Comparison of ENCODE assay signal across 9 cellular contexts in genomic region chr10:69345402-69345801, GRCh38.
DNase-seq lines count a peak whose midpoint lies in the region; ATAC-seq and TF ChIP-seq lines count a peak whose summit lies in the region.
"Had no signal": no experiment of that assay in that cellular context is flagged by ENCODE, and none has a peak within 500 bp of the region (broad histone marks: within the 10 kb centered on the region; RNA-seq: fewer than 3 reads in every experiment).

No MANE protein-coding gene starts in this region.

- no peaks in the 10 kb centered on the region for H3K9me2 ChIP-seq in SK-N-SH

- H3K27me3 Mint-ChIP-seq in activated T-helper 1 cell treated with anti-CD3 and anti-CD28 coated beads, Interleukin-12 subunit alpha, Interleukin-12 subunit beta, Interleukin-2, Interleukin-4 antibody, amounts not matched to agents 30 ng/mL and 10 ng/mL and 1 ng/mL, durations not matched to agents 14 hours and 24 hours and 36 hours (ENCODE audit: insufficient read depth) = no peaks in the 10 kb centered on the region

- peaks cover 74% of the 10 kb centered on the region for H3K79me2 ChIP-seq in SK-N-SH (ENCODE audit: insufficient read depth)

- CTCF ChIA-PET in SK-N-SH (lab: Yijun Ruan, JAX) = no interaction called here

- H3K4me1 ChIP-seq in BLaER1 treated with 17β-estradiol and CSF1 and Interleukin-3, amounts not matched to agents 10 nM and 100 nM = peaks cover 79 to 100% (median 93%) of the 10 kb centered on the region in 10 experiments
- peaks cover 57% of the 10 kb centered on the region for H3K4me1 ChIP-seq in lower lobe of right lung
- H3K4me1 ChIP-seq in SK-N-SH (ENCODE audit: control insufficient read depth in 1 of 2, insufficient read depth in 2 of 2, low read depth in 1 of 2, low read length in 1 of 2) = peaks cover 14 to 35% of the 10 kb centered on the region in 2 experiments

- no peak for TF ChIP-seq CTCF in lower lobe of right lung (IDR thresholded peaks at IDR 0.05)
- TF ChIP-seq CTCF in SK-N-SH (IDR thresholded peaks at IDR 0.05) = no peak

- peak; percentile 48 for DNase-seq in NCI-H1092 (lab: John Stamatoyannopoulos, UW)
- DNase-seq in activated T-helper 1 cell treated with anti-CD3 and anti-CD28 coated beads, Interleukin-12 subunit alpha, Interleukin-12 subunit beta, Interleukin-2, Interleukin-4 antibody, amounts not matched to agents 30 ng/mL and 10 ng/mL and 1 ng/mL, durations not matched to agents 14 hours and 24 hours and 36 hours (ENCODE audit: low spot score) = no peak
- no peak for DNase-seq in lower lobe of right lung
- no peak for DNase-seq in SK-N-SH
- no peak for DNase-seq in NCI-H524 treated with DMSO at 0.1 percent for 48 hours (lab: John Stamatoyannopoulos, UW)
- DNase-seq in stimulated activated CD8-positive, alpha-beta memory T cell treated with anti-CD3 and anti-CD28 coated beads, Interleukin-4, amount 100 ng/mL, for 48 hours = no peak
- DNase-seq: T1000 had no signal

- H3K36me3 Mint-ChIP-seq in activated T-helper 1 cell treated with anti-CD3 and anti-CD28 coated beads, Interleukin-12 subunit alpha, Interleukin-12 subunit beta, Interleukin-2, Interleukin-4 antibody, amounts not matched to agents 30 ng/mL and 10 ng/mL and 1 ng/mL, durations not matched to agents 14 hours and 24 hours and 36 hours (ENCODE audit: low read depth) = peaks cover 50% of the 10 kb centered on the region

- no peak for TF ChIP-seq RAD21 in SK-N-SH (IDR thresholded peaks at IDR 0.05; ENCODE audit: low read length)

- no peaks in the 10 kb centered on the region for H3K27me3 ChIP-seq in BLaER1 treated with 17β-estradiol and CSF1 and Interleukin-3, amounts not matched to agents 10 nM and 100 nM
- H3K27me3 ChIP-seq in lower lobe of right lung (ENCODE audit: low read depth) = no peaks in the 10 kb centered on the region
- H3K27me3 ChIP-seq in SK-N-SH (ENCODE audit: insufficient read depth) = no peaks in the 10 kb centered on the region

- H3K27ac ChIP-seq in BLaER1 treated with 17β-estradiol and CSF1 and Interleukin-3, amounts not matched to agents 10 nM and 100 nM = peak overlapping the region in 9 of 11 experiments; percentile 18 to 83 (median 60); a peak in 17 of 22 replicates
- H3K27ac ChIP-seq in lower lobe of right lung (peak overlapping the region; percentile 41), SK-N-SH (ENCODE audit: low read depth in 2 of 2, low read length in 1 of 2) (no peak overlapping the region; a peak in 1 of 4 replicates)

- peaks cover 22% of the 10 kb centered on the region for H3F3A ChIP-seq in SK-N-SH (replicated peaks; ENCODE audit: insufficient read depth)

- H3K27ac Mint-ChIP-seq in activated T-helper 1 cell treated with anti-CD3 and anti-CD28 coated beads, Interleukin-12 subunit alpha, Interleukin-12 subunit beta, Interleukin-2, Interleukin-4 antibody, amounts not matched to agents 30 ng/mL and 10 ng/mL and 1 ng/mL, durations not matched to agents 14 hours and 24 hours and 36 hours = peak overlapping the region; percentile 81

- no peaks in the 10 kb centered on the region for H3K9me3 Mint-ChIP-seq in activated T-helper 1 cell treated with anti-CD3 and anti-CD28 coated beads, Interleukin-12 subunit alpha, Interleukin-12 subunit beta, Interleukin-2, Interleukin-4 antibody, amounts not matched to agents 30 ng/mL and 10 ng/mL and 1 ng/mL, durations not matched to agents 14 hours and 24 hours and 36 hours

- peak overlapping the region in 2 of 10 experiments; percentile 21 to 27; a peak in 4 of 20 replicates for H3K4me3 ChIP-seq in BLaER1 treated with 17β-estradiol and CSF1 and Interleukin-3, amounts not matched to agents 10 nM and 100 nM
- H3K4me3 ChIP-seq in lower lobe of right lung = no peak overlapping the region
- no peak overlapping the region for H3K4me3 ChIP-seq in SK-N-SH (ENCODE audit: low read depth in 2 of 2, low read length in 1 of 2)

- peaks cover 0 to 89% (median 9%) of the 10 kb centered on the region in 11 experiments; a peak in 10 of 22 replicates for H4K20me1 ChIP-seq in BLaER1 treated with 17β-estradiol and CSF1 and Interleukin-3, amounts not matched to agents 10 nM and 100 nM
- peaks cover 13% of the 10 kb centered on the region for H4K20me1 ChIP-seq in SK-N-SH (ENCODE audit: insufficient read depth)

- POLR2A ChIA-PET in SK-N-SH (lab: Yijun Ruan, JAX) = no interaction called here

- H3K9me3 ChIP-seq in BLaER1 treated with 17β-estradiol and CSF1 and Interleukin-3, amounts not matched to agents 10 nM and 100 nM (replicated peaks in 1 of 11) = no peaks in the 10 kb centered on the region
- H3K9me3 ChIP-seq in lower lobe of right lung (no peaks in the 10 kb centered on the region), SK-N-SH (no peaks in the 10 kb centered on the region)

- H2AFZ ChIP-seq in SK-N-SH (ENCODE audit: low read depth) = no peak overlapping the region

- H3K4me2 ChIP-seq in BLaER1 treated with 17β-estradiol and CSF1 and Interleukin-3, amounts not matched to agents 10 nM and 100 nM = peak overlapping the region; percentile 74 to 98 (median 83)
- H3K4me2 ChIP-seq in SK-N-SH = no peak overlapping the region

- H3K4me1 Mint-ChIP-seq in activated T-helper 1 cell treated with anti-CD3 and anti-CD28 coated beads, Interleukin-12 subunit alpha, Interleukin-12 subunit beta, Interleukin-2, Interleukin-4 antibody, amounts not matched to agents 30 ng/mL and 10 ng/mL and 1 ng/mL, durations not matched to agents 14 hours and 24 hours and 36 hours (ENCODE audit: low read depth) = peaks cover 78% of the 10 kb centered on the region

- ATAC-seq in lower lobe of right lung (peak; percentile 48 to 65), GM18519 (IDR thresholded peaks at IDR 0.05; ENCODE audit: low FRiP score, unreplicated experiment) (no peak)

- TF ChIP-seq EP300 in SK-N-SH (IDR thresholded peaks at IDR 0.05; ENCODE audit: borderline replicate concordance in 1 of 2, low read depth in 1 of 2, low read length in 1 of 2) = no peak

- 89% methylated on average over 1 of the region's 2 CpGs for WGBS in SK-N-SH (ENCODE audit: low lambda C conversion rate)

- H3K36me3 ChIP-seq in BLaER1 treated with 17β-estradiol and CSF1 and Interleukin-3, amounts not matched to agents 10 nM and 100 nM = peaks cover 12 to 72% (median 40%) of the 10 kb centered on the region in 11 experiments; a peak in 21 of 22 replicates
- peaks cover 35% of the 10 kb centered on the region for H3K36me3 ChIP-seq in lower lobe of right lung
- H3K36me3 ChIP-seq in SK-N-SH (replicated peaks in 1 of 2; ENCODE audit: control insufficient read depth in 1 of 2, insufficient read depth in 2 of 2, low read length in 1 of 2) = peaks cover 0 to 10% of the 10 kb centered on the region in 2 experiments

- intact Hi-C loops in activated T-helper 1 cell treated with anti-CD3 and anti-CD28 coated beads, Interleukin-12 subunit alpha, Interleukin-12 subunit beta, Interleukin-2, Interleukin-4 antibody, amounts not matched to agents 30 ng/mL and 10 ng/mL and 1 ng/mL, durations not matched to agents 14 hours and 24 hours and 36 hours (cut with micrococcal nuclease) = loop anchor here (5.0 kb wide), 1 partner anchor 47 kb away; no protein-coding TSS in a partner anchor
- intact Hi-C loops in lower lobe of right lung (cut with DNase I) = no loop called here

- H3K4me3 Mint-ChIP-seq in activated T-helper 1 cell treated with anti-CD3 and anti-CD28 coated beads, Interleukin-12 subunit alpha, Interleukin-12 subunit beta, Interleukin-2, Interleukin-4 antibody, amounts not matched to agents 30 ng/mL and 10 ng/mL and 1 ng/mL, durations not matched to agents 14 hours and 24 hours and 36 hours = peak overlapping the region; percentile 47

- H3K9ac ChIP-seq in BLaER1 treated with 17β-estradiol and CSF1 and Interleukin-3, amounts not matched to agents 10 nM and 100 nM = peak overlapping the region in 6 of 11 experiments; percentile 6 to 75 (median 68); a peak in 11 of 22 replicates
- H3K9ac ChIP-seq in SK-N-SH = no peak overlapping the region

TF ChIP-seq in SK-N-SH, 30 proteins besides CTCF, POLR2A, EP300 and RAD21 (continues in another document):
- TF ChIP-seq MXI1 (IDR thresholded peaks at IDR 0.05; ENCODE audit: low read depth, low read length) (no peak), TEAD4 (IDR thresholded peaks at IDR 0.05; ENCODE audit: borderline replicate concordance, insufficient read depth) (no peak), RFX5 (IDR thresholded peaks at IDR 0.05; ENCODE audit: low read length) (no peak), RXRA (IDR thresholded peaks at IDR 0.05; ENCODE audit: borderline replicate concordance, low read depth) (no peak), GATA2 (CRISPR knock-in tag; IDR thresholded peaks at IDR 0.05) (no peak), POLR2AphosphoS5 (IDR thresholded peaks at IDR 0.05; ENCODE audit: low read depth, low read length) (no peak), YY1 (IDR thresholded peaks at IDR 0.05; ENCODE audit: low read depth) (no peak), MAX (IDR thresholded peaks at IDR 0.05; ENCODE audit: low read depth) (no peak), JUND (IDR thresholded peaks at IDR 0.05) (no peak)
- TF ChIP-seq, protein P1, sequence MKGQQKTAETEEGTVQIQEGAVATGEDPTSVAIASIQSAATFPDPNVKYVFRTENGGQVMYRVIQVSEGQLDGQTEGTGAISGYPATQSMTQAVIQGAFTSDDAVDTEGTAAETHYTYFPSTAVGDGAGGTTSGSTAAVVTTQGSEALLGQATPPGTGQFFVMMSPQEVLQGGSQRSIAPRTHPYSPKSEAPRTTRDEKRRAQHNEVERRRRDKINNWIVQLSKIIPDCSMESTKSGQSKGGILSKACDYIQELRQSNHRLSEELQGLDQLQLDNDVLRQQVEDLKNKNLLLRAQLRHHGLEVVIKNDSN (IDR thresholded peaks at IDR 0.05; ENCODE audit: borderline replicate concordance, low read depth) = no peak
- TF ChIP-seq, protein P2, sequence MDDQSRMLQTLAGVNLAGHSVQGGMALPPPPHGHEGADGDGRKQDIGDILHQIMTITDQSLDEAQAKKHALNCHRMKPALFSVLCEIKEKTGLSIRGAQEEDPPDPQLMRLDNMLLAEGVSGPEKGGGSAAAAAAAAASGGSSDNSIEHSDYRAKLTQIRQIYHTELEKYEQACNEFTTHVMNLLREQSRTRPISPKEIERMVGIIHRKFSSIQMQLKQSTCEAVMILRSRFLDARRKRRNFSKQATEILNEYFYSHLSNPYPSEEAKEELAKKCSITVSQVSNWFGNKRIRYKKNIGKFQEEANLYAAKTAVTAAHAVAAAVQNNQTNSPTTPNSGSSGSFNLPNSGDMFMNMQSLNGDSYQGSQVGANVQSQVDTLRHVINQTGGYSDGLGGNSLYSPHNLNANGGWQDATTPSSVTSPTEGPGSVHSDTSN (IDR thresholded peaks at IDR 0.05) = no peak

Comparison
In these comparisons a context has a peak if more than half of its experiments do, and no peak if none do; other contexts are left out.
1. H3K27ac ChIP-seq: peak in BLaER1 treated with 17β-estradiol and CSF1 and Interleukin-3, amounts not matched to agents 10 nM and 100 nM (9 of 11) and lower lobe of right lung (single experiment); none in SK-N-SH (0 of 2).